ENCODE assay signal across 11 cellular contexts in the genomic region with DNA sequence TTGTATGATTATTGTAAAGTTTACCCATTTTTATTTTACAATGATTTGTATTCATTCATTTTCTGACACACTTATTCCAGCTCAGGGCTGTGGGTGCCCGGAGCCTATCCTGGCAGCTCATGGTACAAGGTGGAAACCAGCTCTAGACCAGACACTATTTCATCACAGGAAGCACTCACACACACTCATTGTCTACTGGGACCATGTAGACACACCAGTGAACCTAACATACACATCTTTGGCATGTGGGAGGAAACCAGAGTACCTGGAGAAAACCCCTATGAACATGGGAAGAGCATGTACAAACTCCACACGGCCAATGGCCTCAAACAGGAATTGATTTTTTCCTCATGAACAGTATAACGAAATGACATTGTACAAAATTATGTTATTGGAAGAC. TPM values are rescaled to one million over a fixed set of nuclear protein-coding genes. Genes with fewer than 3 reads are reported as not detected.
DNase-seq lines count a peak whose midpoint lies in the region; FAIRE-seq and TF ChIP-seq lines count a peak whose summit lies in the region.
"Had no signal": no experiment of that assay in that cellular context is flagged by ENCODE, and none has a peak within 500 bp of the region (broad histone marks: within the 10 kb centered on the region; RNA-seq: fewer than 3 reads in every experiment).

No MANE protein-coding gene starts in this region.

- peaks cover 92% of the 10 kb centered on the region for H3K79me2 ChIP-seq in OCI-LY3 (ENCODE audit: low read length)
- H3K79me2 ChIP-seq in H1 (ENCODE audit: control insufficient read depth in 1 of 2, insufficient read depth in 2 of 2, low read length in 2 of 2) = peaks cover 18 to 88% of the 10 kb centered on the region in 2 experiments; a peak in 3 of 4 replicates
- peaks cover 56% of the 10 kb centered on the region for H3K79me2 ChIP-seq in smooth muscle cell (ENCODE audit: low read depth)

- H3K4me2 ChIP-seq in OCI-LY3 (ENCODE audit: low read length) (peak overlapping the region; percentile 79; the same call in 1 of the 2 replicates), H1 (ENCODE audit: insufficient read depth in 1 of 2, low read depth in 2 of 2, low read length in 2 of 2) (peak overlapping the region; percentile 16 to 78; a peak in 3 of 4 replicates), smooth muscle cell (no peak overlapping the region)

- no peak overlapping the region for H3K18ac ChIP-seq in H1 (ENCODE audit: extremely low read depth, low read length)

- peaks cover 3% of the 10 kb centered on the region for H3K79me1 ChIP-seq in H1 (ENCODE audit: low read depth, low read length)

- no peak overlapping the region for H2BK20ac ChIP-seq in H1 (ENCODE audit: low read length)

- H3K23me2 ChIP-seq in H1 (ENCODE audit: low read depth, low read length) = peaks cover 3% of the 10 kb centered on the region; the same call in 1 of the 2 replicates

- H3K23ac ChIP-seq in H1 (ENCODE audit: insufficient read length) = no peak overlapping the region

- no peak overlapping the region for H3K27ac ChIP-seq in OCI-LY3 (ENCODE audit: low read length)
- no peak overlapping the region for H3K27ac ChIP-seq in H1 (ENCODE audit: low read depth, low read length)
- H3K27ac ChIP-seq in smooth muscle cell (ENCODE audit: low read depth) = no peak overlapping the region
- H3K27ac ChIP-seq: dorsolateral prefrontal cortex had no signal

- POLR2A ChIA-PET in H1 (lab: Charles Lee; ENCODE audit: partially characterized antibody) = no interaction called here

- TF ChIP-seq EP300 in H1 (IDR thresholded peaks at IDR 0.05; ENCODE audit: borderline replicate concordance in 1 of 2, low read depth in 2 of 2, low read length in 2 of 2) = no peak

- H3K9me3 ChIP-seq in BE2C (no peaks in the 10 kb centered on the region), OCI-LY3 (ENCODE audit: insufficient read depth, low read length) (no peaks in the 10 kb centered on the region), H1 (ENCODE audit: insufficient read depth in 2 of 2, low read depth in 1 of 2, low read length in 1 of 2) (no peaks in the 10 kb centered on the region), smooth muscle cell (replicated peaks; ENCODE audit: low read depth) (no peaks in the 10 kb centered on the region)

- 0 out of 3 replicates have a peak, but pooled peaks of 1 of the 2 experiments have one; percentile 12 for TF ChIP-seq POLR2A in H1 (IDR thresholded peaks at IDR 0.05; ENCODE audit: control extremely low read depth in 1 of 2, low read depth in 2 of 2, low read length in 2 of 2)

- no peak overlapping the region for H2BK15ac ChIP-seq in H1 (ENCODE audit: low read length)

- H3K9ac ChIP-seq in OCI-LY3 (ENCODE audit: low read length) (no peak overlapping the region), H1 (replicated peaks in 1 of 4; ENCODE audit: extremely low read depth in 1 of 4, low read depth in 3 of 4, low read length in 3 of 4) (0 out of 7 replicates have a peak overlapping the region, but pooled peaks of 1 of the 4 experiments have one; percentile 13), smooth muscle cell (ENCODE audit: low read depth) (no peak overlapping the region)

- no peak overlapping the region for H2BK5ac ChIP-seq in H1 (ENCODE audit: low read depth, low read length)

- CTCF ChIA-PET in H1 (lab: Charles Lee; ENCODE audit: partially characterized antibody) = interaction anchor here (0.9 to 3.5 kb wide), 3 partner anchors 11 to 417 kb away, joined by 3 to 14 read pairs (median 11); no protein-coding TSS in a partner anchor

- H2BK12ac ChIP-seq in H1 (ENCODE audit: low read depth, low read length) = no peak overlapping the region

- TF ChIP-seq CTCF in BE2C (IDR thresholded peaks at IDR 0.05; ENCODE audit: low read depth, low read length) (no peak), OCI-LY3 (IDR thresholded peaks at IDR 0.05; ENCODE audit: low read depth, low read length) (no peak), H1 (IDR thresholded peaks at IDR 0.05; ENCODE audit: control extremely low read depth in 1 of 3, insufficient read depth in 1 of 3, low read depth in 1 of 3, low read length in 3 of 3) (no peak), smooth muscle cell (IDR thresholded peaks at IDR 0.05; ENCODE audit: borderline replicate concordance, insufficient read depth, poor library complexity, severe bottlenecking) (no peak)

- H3K4me1 ChIP-seq in BE2C (peaks cover 3% of the 10 kb centered on the region), OCI-LY3 (ENCODE audit: low read length) (peaks cover 33% of the 10 kb centered on the region), H1 (replicated peaks in 1 of 4; ENCODE audit: control insufficient read depth in 3 of 4, insufficient read depth in 4 of 4, low read length in 3 of 4) (peaks cover 0 to 3% (median 0%) of the 10 kb centered on the region in 4 experiments; a peak in 1 of 7 replicates), smooth muscle cell (ENCODE audit: low read depth) (peaks cover 24% of the 10 kb centered on the region)

- FAIRE-seq in GM18507 (lab: Jason Lieb, UNC) (peak; percentile 60), H1 (lab: Jason Lieb, UNC) (no peak)

- H4K20me1 ChIP-seq in OCI-LY3 (ENCODE audit: insufficient read depth, low read length) = peaks cover 68% of the 10 kb centered on the region
- peaks cover 3 to 14% of the 10 kb centered on the region in 2 experiments for H4K20me1 ChIP-seq in H1 (replicated peaks in 1 of 2; ENCODE audit: control insufficient read depth in 1 of 2, insufficient read depth in 2 of 2, low read length in 2 of 2)
- H4K20me1 ChIP-seq in smooth muscle cell (ENCODE audit: low read depth) = no peaks in the 10 kb centered on the region

- DNase-seq in BE2C (no peak), GM18507 (ENCODE audit: extremely low spot score, insufficient read length, low read depth) (no peak), H1 (ENCODE audit: low read depth in 1 of 2, low spot score in 2 of 2) (no peak), D341Med (ENCODE audit: low spot score) (no peak), NCI-H446 (lab: John Stamatoyannopoulos, UW) (no peak), amygdala (lab: John Stamatoyannopoulos, UW) (no peak), smooth muscle cell (lab: John Stamatoyannopoulos, UW; ENCODE audit: unreplicated experiment) (no peak)
- DNase-seq: DMS 273 treated with DMSO at 0.1 percent for 48 hours; dorsolateral prefrontal cortex; stimulated activated CD4-positive, alpha-beta T cell treated with anti-CD3 and anti-CD28 coated beads, Interleukin-15, amount 100 ng/mL, for 24 hours had no signal

- H3K36me3 ChIP-seq in BE2C (peaks cover 27% of the 10 kb centered on the region), OCI-LY3 (replicated peaks; ENCODE audit: low read depth, low read length) (peaks cover 34% of the 10 kb centered on the region), H1 (ENCODE audit: control insufficient read depth in 2 of 4, insufficient read depth in 4 of 4, low read length in 3 of 4) (peaks cover 0 to 25% (median under 1%) of the 10 kb centered on the region in 4 experiments; a peak in 2 of 8 replicates), smooth muscle cell (ENCODE audit: low read depth) (no peaks in the 10 kb centered on the region)

- WGBS in H1 (ENCODE audit: extremely low coverage in 1 of 2, insufficient coverage in 1 of 2, insufficient read length in 1 of 2, insufficient replicate concordance in 2 of 2, low coverage in 1 of 2, low lambda C conversion rate in 2 of 2, missing lambda C conversion rate in 1 of 2), 2 experiments = 96% methylated on average over 3 of the region's 3 CpGs; no CpG with 5 or more reads in 1 of the 2 experiments
- WGBS in smooth muscle cell (ENCODE audit: low lambda C conversion rate) = 95% methylated on average over 3 of the region's 3 CpGs

- H3K4me3 ChIP-seq in BE2C (ENCODE audit: low read depth, low read length) = peak overlapping the region; percentile 95
- no peak overlapping the region for H3K4me3 ChIP-seq in OCI-LY3 (ENCODE audit: low read length)
- H3K4me3 ChIP-seq in H1 (ENCODE audit: extremely low read depth in 1 of 4, insufficient read depth in 2 of 4, low read depth in 3 of 4, low read length in 4 of 4) = peak overlapping the region in 1 of 4 experiments; percentile 94; a peak in 1 of 8 replicates
- H3K4me3 ChIP-seq in smooth muscle cell = no peak overlapping the region
- H3K4me3 ChIP-seq: dorsolateral prefrontal cortex had no signal

- no peak overlapping the region for H4K5ac ChIP-seq in H1 (ENCODE audit: insufficient read length, low read depth, low read length)

- H3F3A ChIP-seq in smooth muscle cell (ENCODE audit: low read depth) = no peaks in the 10 kb centered on the region

- no peak overlapping the region for H3K4ac ChIP-seq in H1 (replicated peaks; ENCODE audit: insufficient read length, low read depth, low read length)

- H2BK120ac ChIP-seq in H1 (replicated peaks; ENCODE audit: low read depth, low read length) = no peak overlapping the region

- no peak overlapping the region for H3K56ac ChIP-seq in H1 (replicated peaks; ENCODE audit: insufficient read length, low read depth, low read length)

- TF ChIP-seq RAD21 in H1 (IDR thresholded peaks at IDR 0.05 in 1 of 2, conservative IDR thresholded peaks at IDR 0.05 in 1 of 2; ENCODE audit: low read depth in 2 of 2, low read length in 2 of 2) = no peak

- H2AFZ ChIP-seq in OCI-LY3 (ENCODE audit: low read depth, low read length) (no peak overlapping the region), H1 (ENCODE audit: low read length) (no peak overlapping the region), smooth muscle cell (ENCODE audit: low read depth) (no peak overlapping the region)

- H4K8ac ChIP-seq in H1 (ENCODE audit: extremely low read depth, insufficient read depth, low read length) = no peak overlapping the region

- H4K91ac ChIP-seq in H1 (replicated peaks; ENCODE audit: insufficient read length, low read length) = no peak overlapping the region

- no peaks in the 10 kb centered on the region for H3K27me3 ChIP-seq in BE2C
- no peaks in the 10 kb centered on the region for H3K27me3 ChIP-seq in OCI-LY3 (ENCODE audit: low read depth, low read length)
- no peaks in the 10 kb centered on the region for H3K27me3 ChIP-seq in H1 (replicated peaks in 1 of 4; ENCODE audit: control insufficient read depth in 3 of 4, extremely low read depth in 1 of 4, insufficient read depth in 3 of 4, low read length in 3 of 4)
- no peaks in the 10 kb centered on the region for H3K27me3 ChIP-seq in smooth muscle cell (ENCODE audit: low read depth)

- H3K14ac ChIP-seq in H1 (ENCODE audit: insufficient read length) = no peak overlapping the region

- H2AK5ac ChIP-seq in H1 (ENCODE audit: low read depth, low read length) = no peak overlapping the region

RNA-seq across cellular contexts. Expression of gene DTL, which starts 2.4 kb away (rescaled TPM):
- polyA plus RNA-seq in BE2C (2012; ENCODE audit: insufficient read depth, insufficient read length, low read depth) = 11.9 TPM
- 46.9 and 48.7 TPM in 2 replicates for total RNA-seq in H1 (2021; fragmentation: NEBNext Ultra II Directional; extraction: Animal tissue kit (Norgen Biotek cat#: 25700))
- polyA plus RNA-seq in H1 (2011; rRNA removed) (31.0 and 36.0 TPM in 2 replicates), smooth muscle cell (7.6 and 9.7 TPM in 2 replicates)
- polyA plus RNA-seq in H1 (2011; cell fraction: cytosol; rRNA removed) = 33.3 TPM
- 40.3 TPM for polyA plus RNA-seq in H1 (2011; cell fraction: nucleus; rRNA removed)
- 39.7 to 62.7 TPM (median 47.9 TPM) in 4 replicates for polyA plus RNA-seq in H1 (2012, experiment 1 of 2)
- polyA plus RNA-seq in H1 (2012, experiment 2 of 2) = 5.7 TPM
- polyA plus RNA-seq in H1 (2013, experiment 1 of 2) = 47.7 TPM
- polyA plus RNA-seq in H1 (2013, experiment 2 of 2) = 49.6 TPM
- polyA minus RNA-seq in H1 (2011; rRNA and poly(A)+ RNA removed) = 116 and 130 TPM in 2 replicates
- 34.9 TPM for polyA minus RNA-seq in H1 (2011; cell fraction: cytosol; rRNA and poly(A)+ RNA removed)
- 50.5 TPM for polyA minus RNA-seq in H1 (2011; cell fraction: nucleus; rRNA and poly(A)+ RNA removed)
- 8.6 and 12.7 TPM in 2 replicates for total RNA-seq in smooth muscle cell

RNA-seq across cellular contexts. Expression of gene INTS7, which starts 2.5 kb away (rescaled TPM):
- 24.8 TPM for polyA plus RNA-seq in BE2C (2012; ENCODE audit: insufficient read depth, insufficient read length, low read depth)
- 22.4 and 24.3 TPM in 2 replicates for total RNA-seq in H1 (2021; fragmentation: NEBNext Ultra II Directional; extraction: Animal tissue kit (Norgen Biotek cat#: 25700))
- polyA plus RNA-seq in H1 (2011; rRNA removed) (8.9 and 15.2 TPM in 2 replicates), smooth muscle cell (5.9 and 8.2 TPM in 2 replicates)
- polyA plus RNA-seq in H1 (2011; cell fraction: cytosol; rRNA removed) = 14.4 TPM
- 13.6 TPM for polyA plus RNA-seq in H1 (2011; cell fraction: nucleus; rRNA removed)
- 11.2 to 16.8 TPM (median 15.6 TPM) in 4 replicates for polyA plus RNA-seq in H1 (2012, experiment 1 of 2)
- polyA plus RNA-seq in H1 (2012, experiment 2 of 2) = 0.94 TPM
- polyA plus RNA-seq in H1 (2013, experiment 1 of 2) = 12.0 TPM
- 12.1 TPM for polyA plus RNA-seq in H1 (2013, experiment 2 of 2)
- polyA minus RNA-seq in H1 (2011; rRNA and poly(A)+ RNA removed) = 68.0 and 80.9 TPM in 2 replicates
- polyA minus RNA-seq in H1 (2011; cell fraction: cytosol; rRNA and poly(A)+ RNA removed) = 14.3 TPM
- 49.4 TPM for polyA minus RNA-seq in H1 (2011; cell fraction: nucleus; rRNA and poly(A)+ RNA removed)
- total RNA-seq in smooth muscle cell = 7.6 and 9.5 TPM in 2 replicates
